Comparison of ENCODE assay signal across 30 cellular contexts in the genomic region with DNA sequence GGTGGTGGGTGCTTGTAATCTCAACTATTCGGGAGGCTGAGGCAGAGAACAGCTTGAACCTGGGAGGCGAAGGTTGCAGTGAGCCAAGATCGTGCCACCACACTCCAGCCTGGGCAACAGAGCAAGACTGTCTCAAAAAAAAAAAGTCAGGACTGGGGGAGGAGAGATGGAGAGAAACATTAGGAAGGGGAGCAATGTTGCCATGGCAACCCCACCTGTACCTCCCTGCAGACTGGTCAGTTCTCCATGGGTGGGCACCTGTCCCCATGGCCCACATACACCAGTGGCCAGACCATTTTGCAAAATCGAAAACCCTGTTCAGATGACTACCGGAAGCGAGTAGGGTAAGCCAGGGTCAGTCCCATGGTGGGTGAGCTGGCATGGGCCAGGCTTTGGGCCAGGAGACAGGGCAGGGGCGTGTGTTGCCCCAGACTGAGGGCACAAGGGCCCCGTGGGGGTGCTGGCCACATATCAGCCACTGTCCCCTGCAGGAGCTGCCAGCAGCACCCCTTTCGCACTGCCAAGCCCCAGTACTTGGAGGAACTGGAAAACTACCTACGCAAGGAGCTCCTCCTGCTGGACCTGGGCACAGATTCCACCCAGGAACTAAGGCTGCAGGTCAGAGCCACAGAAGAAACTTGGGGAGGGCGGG. TPM values are rescaled to one million over a fixed set of nuclear protein-coding genes. Genes with fewer than 3 reads are reported as not detected.
"Had no signal": no experiment of that assay in that cellular context is flagged by ENCODE, and none has a peak within 500 bp of the region (broad histone marks: within the 10 kb centered on the region; RNA-seq: fewer than 3 reads in every experiment).

No MANE protein-coding gene starts in this region.

- H3K9me3 Mint-ChIP-seq: activated CD4-positive, alpha-beta memory T cell treated with anti-CD3 and anti-CD28 coated beads, Interleukin-2, amount 10 ng/mL, durations not matched to agents 7 days and 5 days; activated naive CD4-positive, alpha-beta T cell treated with anti-CD3 and anti-CD28 coated beads, Interleukin-2, amount 10 ng/mL, durations not matched to agents 7 days and 5 days; activated naive CD8-positive, alpha-beta T cell treated with anti-CD3 and anti-CD28 coated beads, Interleukin-2, amount 50 U/mL, for 24 hours had no signal

- H3K9me3 ChIP-seq: SJCRH30 had no signal

- H3K4me3 ChIP-seq: cardiac muscle cell, SJCRH30, SK-N-MC had no signal

- H3K27me3 ChIP-seq: SJCRH30 had no signal

- H3K27ac ChIP-seq: cardiac muscle cell, SJCRH30, SK-N-MC, WERI-Rb-1 had no signal

- H3K36me3 ChIP-seq: cardiac muscle cell, SJCRH30, WERI-Rb-1 had no signal

- H3K4me1 ChIP-seq: SJCRH30 had no signal

- H3K27ac Mint-ChIP-seq: activated CD4-positive, alpha-beta memory T cell treated with anti-CD3 and anti-CD28 coated beads, Interleukin-2, amount 10 ng/mL, durations not matched to agents 7 days and 5 days; activated CD8-positive, alpha-beta memory T cell treated with anti-CD3 and anti-CD28 coated beads, Interleukin-2, amount 10 ng/mL, durations not matched to agents 7 days and 5 days; activated naive CD4-positive, alpha-beta T cell treated with anti-CD3 and anti-CD28 coated beads, Interleukin-2, amount 10 ng/mL, durations not matched to agents 7 days and 5 days; activated naive CD8-positive, alpha-beta T cell; activated naive CD8-positive, alpha-beta T cell treated with anti-CD3 and anti-CD28 coated beads, Interleukin-2, amount 50 U/mL, for 24 hours had no signal

- H3K4me3 Mint-ChIP-seq: activated CD4-positive, alpha-beta memory T cell treated with anti-CD3 and anti-CD28 coated beads, Interleukin-2, amount 10 ng/mL, durations not matched to agents 7 days and 5 days; activated CD8-positive, alpha-beta memory T cell treated with anti-CD3 and anti-CD28 coated beads, Interleukin-2, amount 10 ng/mL, durations not matched to agents 7 days and 5 days; activated naive CD4-positive, alpha-beta T cell treated with anti-CD3 and anti-CD28 coated beads, Interleukin-2, amount 10 ng/mL, durations not matched to agents 7 days and 5 days; activated naive CD8-positive, alpha-beta T cell; activated naive CD8-positive, alpha-beta T cell treated with anti-CD3 and anti-CD28 coated beads, Interleukin-2, amount 50 U/mL, for 24 hours had no signal

- H3K27me3 Mint-ChIP-seq: activated CD4-positive, alpha-beta memory T cell treated with anti-CD3 and anti-CD28 coated beads, Interleukin-2, amount 10 ng/mL, durations not matched to agents 7 days and 5 days; activated CD8-positive, alpha-beta memory T cell treated with anti-CD3 and anti-CD28 coated beads, Interleukin-2, amount 10 ng/mL, durations not matched to agents 7 days and 5 days; activated naive CD8-positive, alpha-beta T cell; activated naive CD8-positive, alpha-beta T cell treated with anti-CD3 and anti-CD28 coated beads, Interleukin-2, amount 50 U/mL, for 24 hours had no signal

- ATAC-seq: activated CD8-positive, alpha-beta memory T cell treated with anti-CD3 and anti-CD28 coated beads, Interleukin-2, amount 10 ng/mL, durations not matched to agents 7 days and 5 days; activated naive CD8-positive, alpha-beta T cell treated with anti-CD3 and anti-CD28 coated beads, Interleukin-2, amount 50 U/mL, for 24 hours; Panc1 had no signal

- H3K36me3 Mint-ChIP-seq: activated CD8-positive, alpha-beta memory T cell treated with anti-CD3 and anti-CD28 coated beads, Interleukin-2, amount 10 ng/mL, durations not matched to agents 7 days and 5 days; activated naive CD4-positive, alpha-beta T cell treated with anti-CD3 and anti-CD28 coated beads, Interleukin-2, amount 10 ng/mL, durations not matched to agents 7 days and 5 days; activated naive CD8-positive, alpha-beta T cell had no signal

- DNase-seq: activated CD4-positive, alpha-beta memory T cell treated with anti-CD3 and anti-CD28 coated beads, Interleukin-2, amount 10 ng/mL, durations not matched to agents 7 days and 5 days; activated CD4-positive, alpha-beta T cell treated with anti-CD3 and anti-CD28 coated beads for 1 hour; activated CD4-positive, alpha-beta T cell treated with anti-CD3 and anti-CD28 coated beads for 48 hours; activated CD4-positive, CD25-positive, alpha-beta regulatory T cell; activated CD8-positive, alpha-beta memory T cell treated with anti-CD3 and anti-CD28 coated beads for 24 hours; activated CD8-positive, alpha-beta memory T cell treated with anti-CD3 and anti-CD28 coated beads, Interleukin-2, amount 10 ng/mL, durations not matched to agents 7 days and 5 days; activated CD8-positive, alpha-beta memory T cell treated with anti-CD3 and anti-CD28 coated beads, Interleukin-2, amount 50 U/mL, for 48 hours; activated effector memory CD4-positive, alpha-beta T cell treated with Interleukin-2 at 50 U/mL for 16 hours; activated naive CD4-positive, alpha-beta T cell treated with anti-CD3 and anti-CD28 coated beads, Interleukin-2, amount 10 ng/mL, durations not matched to agents 7 days and 5 days; activated naive CD8-positive, alpha-beta T cell treated with anti-CD3 and anti-CD28 coated beads, Interleukin-2, amount 50 U/mL, for 24 hours; activated T-cell treated with anti-CD3 and anti-CD28 coated beads, Interleukin-2, amount 50 U/mL, for 48 hours; aorta; Kasumi-1; MM.1S; MV-4-11; NCI-H1092; NCI-H1436 treated with DMSO at 0.1 percent for 48 hours; NCI-H1694 treated with DMSO at 0.1 percent for 48 hours; NCI-H2029; NCI-H345; NCI-H524 treated with DMSO at 0.1 percent for 48 hours; SHP77; SJCRH30; T1000; WERI-Rb-1 had no signal

RNA-seq across cellular contexts. Expression of gene TSNAXIP1, which starts 14.0 kb away (rescaled TPM):
- total RNA-seq: RPMI7951 had no signal
